Comparison of ENCODE assay signal across 11 cellular contexts in genomic region chr1:99727575-99728190, GRCh38. TPM values are rescaled to one million over a fixed set of nuclear protein-coding genes. Genes with fewer than 3 reads are reported as not detected.
A peak's percentile ranks its signal among the peaks of the same experiment; 100 is the strongest.
DNase-seq lines count a peak whose midpoint lies in the region; ATAC-seq and TF ChIP-seq lines count a peak whose summit lies in the region.
"Had no signal": no experiment of that assay in that cellular context is flagged by ENCODE, and none has a peak within 500 bp of the region (broad histone marks: within the 10 kb centered on the region; RNA-seq: fewer than 3 reads in every experiment).

No MANE protein-coding gene starts in this region.

- H3K27me3 ChIP-seq in ACC112 (ENCODE audit: insufficient read depth, low read length), result no peaks in the 10 kb centered on the region
- H3K27me3 ChIP-seq: BE2C had no signal

- peaks cover 28% of the 10 kb centered on the region for H3K4me1 ChIP-seq in ACC112 (ENCODE audit: control insufficient read depth, insufficient read depth, low read length, unreplicated experiment)

- ATAC-seq in left lobe of liver (peak; percentile 16), HG02852 (IDR thresholded peaks at IDR 0.05; ENCODE audit: unreplicated experiment) (no peak)

- no peak overlapping the region for H2AFZ ChIP-seq in ACC112 (ENCODE audit: low read length, unreplicated experiment)

- peak overlapping the region; percentile 46 for H3K27ac Mint-ChIP-seq in chondrocyte (ENCODE audit: unreplicated experiment)
- H3K27ac Mint-ChIP-seq: dendritic cell treated with granulocyte-macrophage colony-stimulating factor and Interleukin-4, amounts not matched to agents 40 ng/mL and 50 ng/mL, for 4 days had no signal

- peak overlapping the region; percentile 19 for H3K27ac ChIP-seq in ACC112 (ENCODE audit: low read depth, low read length)

- no peak overlapping the region for H3K4me3 Mint-ChIP-seq in chondrocyte (ENCODE audit: unreplicated experiment)
- H3K4me3 Mint-ChIP-seq: dendritic cell treated with granulocyte-macrophage colony-stimulating factor and Interleukin-4, amounts not matched to agents 40 ng/mL and 50 ng/mL, for 4 days had no signal

- peaks cover 35% of the 10 kb centered on the region for H3K4me1 Mint-ChIP-seq in chondrocyte (ENCODE audit: low read depth)

- H3K36me3 Mint-ChIP-seq in chondrocyte (ENCODE audit: low read depth), result no peaks in the 10 kb centered on the region

- no peaks in the 10 kb centered on the region for H3K27me3 Mint-ChIP-seq in chondrocyte (ENCODE audit: low read depth)
- H3K27me3 Mint-ChIP-seq: dendritic cell treated with granulocyte-macrophage colony-stimulating factor and Interleukin-4, amounts not matched to agents 40 ng/mL and 50 ng/mL, for 4 days had no signal

- no peak overlapping the region for H3K4me3 ChIP-seq in ACC112 (ENCODE audit: low read depth, low read length)

- no peaks in the 10 kb centered on the region for H3K36me3 ChIP-seq in ACC112 (ENCODE audit: insufficient read depth, low read length)
- H3K36me3 ChIP-seq: BE2C had no signal

- no peak for TF ChIP-seq RAD21 in Ishikawa (IDR thresholded peaks at IDR 0.05; ENCODE audit: low read depth)

- no peak for DNase-seq in chondrocyte (ENCODE audit: low spot score)
- DNase-seq in left lobe of liver (ENCODE audit: low spot score), result no peak
- no peak for DNase-seq in NCI-H82 (lab: John Stamatoyannopoulos, UW)
- no peak for DNase-seq in NK-92 (lab: John Stamatoyannopoulos, UW; ENCODE audit: unreplicated experiment)
- DNase-seq in NCI-H1417 treated with DMSO at 0.1 percent for 48 hours (lab: John Stamatoyannopoulos, UW), result no peak
- DNase-seq: activated T-cell treated with anti-CD3 and anti-CD28 coated beads, Interleukin-2, amount 50 U/mL, for 48 hours; BE2C had no signal

- no peaks in the 10 kb centered on the region for H3K79me2 ChIP-seq in ACC112 (ENCODE audit: control insufficient read depth, insufficient read depth, low read length, unreplicated experiment)

- TF ChIP-seq CTCF in chondrocyte (IDR thresholded peaks at IDR 0.05), result no peak

- TF ChIP-seq EP300 in Ishikawa (IDR thresholded peaks at IDR 0.05; ENCODE audit: borderline replicate concordance), result peak; percentile 25; the same call in 1 of the 2 replicates

- no peaks in the 10 kb centered on the region for H3K9me3 Mint-ChIP-seq in chondrocyte (ENCODE audit: low read depth)
- H3K9me3 Mint-ChIP-seq: dendritic cell treated with granulocyte-macrophage colony-stimulating factor and Interleukin-4, amounts not matched to agents 40 ng/mL and 50 ng/mL, for 4 days had no signal

TF ChIP-seq in Ishikawa, 13 proteins besides CTCF, POLR2A, EP300 and RAD21:
- no peak for TF ChIP-seq USF1 (IDR thresholded peaks at IDR 0.05)
- TF ChIP-seq TCF12 (IDR thresholded peaks at IDR 0.05; ENCODE audit: low read depth), result no peak; the same call in 1 of the 2 replicates
- TF ChIP-seq EGR1 (IDR thresholded peaks at IDR 0.05), result no peak
- TF ChIP-seq REST (IDR thresholded peaks at IDR 0.05; ENCODE audit: low read depth), result no peak
- TF ChIP-seq TAF1 (IDR thresholded peaks at IDR 0.05; ENCODE audit: low read depth), result no peak
- TF ChIP-seq CEBPB (IDR thresholded peaks at IDR 0.05), result no peak
- peak; percentile 18; the same call in 1 of the 2 replicates for TF ChIP-seq MAX (IDR thresholded peaks at IDR 0.05)
- TF ChIP-seq NFIC (IDR thresholded peaks at IDR 0.05), result no peak

RNA-seq across cellular contexts. Expression of gene FRRS1, which starts 38.8 kb away (rescaled TPM):
- 2.0 to 5.2 TPM (median 2.2 TPM) in 3 replicates for total RNA-seq in chondrocyte
- 31.8 TPM for total RNA-seq in left lobe of liver
